3 cellular contexts compared by ENCODE assay signal in the genomic region with DNA sequence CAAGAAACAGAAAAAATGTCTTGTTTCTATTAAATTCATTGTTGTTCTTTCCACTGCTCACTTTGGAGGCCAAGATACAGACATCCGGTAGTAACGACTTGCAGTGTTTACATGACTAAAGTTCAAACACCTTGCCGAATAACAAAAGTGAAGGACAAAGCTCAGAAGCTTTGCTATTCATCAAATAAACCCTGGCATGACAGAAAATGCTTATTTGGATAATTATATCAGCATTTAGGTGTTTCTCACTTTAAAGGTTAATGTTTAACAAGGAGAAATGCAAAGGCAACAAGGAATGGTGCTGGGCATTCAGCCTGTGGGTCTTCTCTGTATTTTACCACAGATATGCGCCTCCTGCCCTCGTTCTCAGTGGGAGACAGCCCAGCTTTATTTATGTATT.
TF ChIP-seq lines count a peak whose summit lies in the region.

No MANE protein-coding gene starts in this region.

TF ChIP-seq in GM23338, 12 proteins besides CTCF, POLR2A, EP300 and RAD21 (continues in another document):
- TF ChIP-seq STAT1 (IDR thresholded peaks at IDR 0.05; ENCODE audit: unreplicated experiment) (no peak), EZH2 (IDR thresholded peaks at IDR 0.05; ENCODE audit: low read depth, unreplicated experiment) (no peak), CREB1 (CRISPR knock-in tag; IDR thresholded peaks at IDR 0.05; ENCODE audit: low read depth) (no peak), POLR2AphosphoS5 (IDR thresholded peaks at IDR 0.05; ENCODE audit: low read depth) (no peak), NANOG (IDR thresholded peaks at IDR 0.05; ENCODE audit: borderline replicate concordance) (no peak), ZNF114 (CRISPR knock-in tag; IDR thresholded peaks at IDR 0.05) (no peak)
- TF ChIP-seq, protein P1, sequence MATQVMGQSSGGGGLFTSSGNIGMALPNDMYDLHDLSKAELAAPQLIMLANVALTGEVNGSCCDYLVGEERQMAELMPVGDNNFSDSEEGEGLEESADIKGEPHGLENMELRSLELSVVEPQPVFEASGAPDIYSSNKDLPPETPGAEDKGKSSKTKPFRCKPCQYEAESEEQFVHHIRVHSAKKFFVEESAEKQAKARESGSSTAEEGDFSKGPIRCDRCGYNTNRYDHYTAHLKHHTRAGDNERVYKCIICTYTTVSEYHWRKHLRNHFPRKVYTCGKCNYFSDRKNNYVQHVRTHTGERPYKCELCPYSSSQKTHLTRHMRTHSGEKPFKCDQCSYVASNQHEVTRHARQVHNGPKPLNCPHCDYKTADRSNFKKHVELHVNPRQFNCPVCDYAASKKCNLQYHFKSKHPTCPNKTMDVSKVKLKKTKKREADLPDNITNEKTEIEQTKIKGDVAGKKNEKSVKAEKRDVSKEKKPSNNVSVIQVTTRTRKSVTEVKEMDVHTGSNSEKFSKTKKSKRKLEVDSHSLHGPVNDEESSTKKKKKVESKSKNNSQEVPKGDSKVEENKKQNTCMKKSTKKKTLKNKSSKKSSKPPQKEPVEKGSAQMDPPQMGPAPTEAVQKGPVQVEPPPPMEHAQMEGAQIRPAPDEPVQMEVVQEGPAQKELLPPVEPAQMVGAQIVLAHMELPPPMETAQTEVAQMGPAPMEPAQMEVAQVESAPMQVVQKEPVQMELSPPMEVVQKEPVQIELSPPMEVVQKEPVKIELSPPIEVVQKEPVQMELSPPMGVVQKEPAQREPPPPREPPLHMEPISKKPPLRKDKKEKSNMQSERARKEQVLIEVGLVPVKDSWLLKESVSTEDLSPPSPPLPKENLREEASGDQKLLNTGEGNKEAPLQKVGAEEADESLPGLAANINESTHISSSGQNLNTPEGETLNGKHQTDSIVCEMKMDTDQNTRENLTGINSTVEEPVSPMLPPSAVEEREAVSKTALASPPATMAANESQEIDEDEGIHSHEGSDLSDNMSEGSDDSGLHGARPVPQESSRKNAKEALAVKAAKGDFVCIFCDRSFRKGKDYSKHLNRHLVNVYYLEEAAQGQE (IDR thresholded peaks at IDR 0.05; ENCODE audit: unreplicated experiment) = no peak
- TF ChIP-seq, protein P2, sequence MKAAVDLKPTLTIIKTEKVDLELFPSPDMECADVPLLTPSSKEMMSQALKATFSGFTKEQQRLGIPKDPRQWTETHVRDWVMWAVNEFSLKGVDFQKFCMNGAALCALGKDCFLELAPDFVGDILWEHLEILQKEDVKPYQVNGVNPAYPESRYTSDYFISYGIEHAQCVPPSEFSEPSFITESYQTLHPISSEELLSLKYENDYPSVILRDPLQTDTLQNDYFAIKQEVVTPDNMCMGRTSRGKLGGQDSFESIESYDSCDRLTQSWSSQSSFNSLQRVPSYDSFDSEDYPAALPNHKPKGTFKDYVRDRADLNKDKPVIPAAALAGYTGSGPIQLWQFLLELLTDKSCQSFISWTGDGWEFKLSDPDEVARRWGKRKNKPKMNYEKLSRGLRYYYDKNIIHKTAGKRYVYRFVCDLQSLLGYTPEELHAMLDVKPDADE (IDR thresholded peaks at IDR 0.05) = no peak

TF ChIP-seq in H1, 55 proteins besides CTCF, POLR2A, EP300 and RAD21:
- TF ChIP-seq CREB1 (IDR thresholded peaks at IDR 0.05) (no peak), SIN3A (conservative IDR thresholded peaks at IDR 0.05 in 1 of 2, IDR thresholded peaks at IDR 0.05 in 1 of 2; ENCODE audit: low read depth in 1 of 2, low read length in 2 of 2) (no peak), SIRT6 (IDR thresholded peaks at IDR 0.05; ENCODE audit: low read length) (no peak), POU5F1 (IDR thresholded peaks at IDR 0.05; ENCODE audit: low read depth, low read length) (no peak)
- TF ChIP-seq, protein P3, sequence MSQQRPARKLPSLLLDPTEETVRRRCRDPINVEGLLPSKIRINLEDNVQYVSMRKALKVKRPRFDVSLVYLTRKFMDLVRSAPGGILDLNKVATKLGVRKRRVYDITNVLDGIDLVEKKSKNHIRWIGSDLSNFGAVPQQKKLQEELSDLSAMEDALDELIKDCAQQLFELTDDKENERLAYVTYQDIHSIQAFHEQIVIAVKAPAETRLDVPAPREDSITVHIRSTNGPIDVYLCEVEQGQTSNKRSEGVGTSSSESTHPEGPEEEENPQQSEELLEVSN (IDR thresholded peaks at IDR 0.05) = no peak

TF ChIP-seq in SK-N-SH, 30 proteins besides CTCF, POLR2A, EP300 and RAD21:
- TF ChIP-seq CHD2 (IDR thresholded peaks at IDR 0.05; ENCODE audit: low read length, partially characterized antibody) (no peak), YY1 (IDR thresholded peaks at IDR 0.05; ENCODE audit: low read depth) (no peak), FOXM1 (IDR thresholded peaks at IDR 0.05; ENCODE audit: low read depth) (no peak), EZH2phosphoT487 (IDR thresholded peaks at IDR 0.05; ENCODE audit: borderline replicate concordance, low read depth) (no peak), JUND (IDR thresholded peaks at IDR 0.05) (no peak), RXRA (IDR thresholded peaks at IDR 0.05; ENCODE audit: borderline replicate concordance, low read depth) (no peak), TEAD4 (IDR thresholded peaks at IDR 0.05; ENCODE audit: borderline replicate concordance, insufficient read depth) (no peak), RFX5 (IDR thresholded peaks at IDR 0.05; ENCODE audit: low read length) (no peak), GATA2 (CRISPR knock-in tag; IDR thresholded peaks at IDR 0.05) (no peak), SMC3 (IDR thresholded peaks at IDR 0.05; ENCODE audit: low read depth, low read length) (no peak), MXI1 (IDR thresholded peaks at IDR 0.05; ENCODE audit: low read depth, low read length) (no peak)
- TF ChIP-seq, protein P4, sequence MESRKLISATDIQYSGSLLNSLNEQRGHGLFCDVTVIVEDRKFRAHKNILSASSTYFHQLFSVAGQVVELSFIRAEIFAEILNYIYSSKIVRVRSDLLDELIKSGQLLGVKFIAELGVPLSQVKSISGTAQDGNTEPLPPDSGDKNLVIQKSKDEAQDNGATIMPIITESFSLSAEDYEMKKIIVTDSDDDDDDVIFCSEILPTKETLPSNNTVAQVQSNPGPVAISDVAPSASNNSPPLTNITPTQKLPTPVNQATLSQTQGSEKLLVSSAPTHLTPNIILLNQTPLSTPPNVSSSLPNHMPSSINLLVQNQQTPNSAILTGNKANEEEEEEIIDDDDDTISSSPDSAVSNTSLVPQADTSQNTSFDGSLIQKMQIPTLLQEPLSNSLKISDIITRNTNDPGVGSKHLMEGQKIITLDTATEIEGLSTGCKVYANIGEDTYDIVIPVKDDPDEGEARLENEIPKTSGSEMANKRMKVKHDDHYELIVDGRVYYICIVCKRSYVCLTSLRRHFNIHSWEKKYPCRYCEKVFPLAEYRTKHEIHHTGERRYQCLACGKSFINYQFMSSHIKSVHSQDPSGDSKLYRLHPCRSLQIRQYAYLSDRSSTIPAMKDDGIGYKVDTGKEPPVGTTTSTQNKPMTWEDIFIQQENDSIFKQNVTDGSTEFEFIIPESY (IDR thresholded peaks at IDR 0.05; ENCODE audit: borderline replicate concordance, low read depth) = no peak
- TF ChIP-seq, protein P5, sequence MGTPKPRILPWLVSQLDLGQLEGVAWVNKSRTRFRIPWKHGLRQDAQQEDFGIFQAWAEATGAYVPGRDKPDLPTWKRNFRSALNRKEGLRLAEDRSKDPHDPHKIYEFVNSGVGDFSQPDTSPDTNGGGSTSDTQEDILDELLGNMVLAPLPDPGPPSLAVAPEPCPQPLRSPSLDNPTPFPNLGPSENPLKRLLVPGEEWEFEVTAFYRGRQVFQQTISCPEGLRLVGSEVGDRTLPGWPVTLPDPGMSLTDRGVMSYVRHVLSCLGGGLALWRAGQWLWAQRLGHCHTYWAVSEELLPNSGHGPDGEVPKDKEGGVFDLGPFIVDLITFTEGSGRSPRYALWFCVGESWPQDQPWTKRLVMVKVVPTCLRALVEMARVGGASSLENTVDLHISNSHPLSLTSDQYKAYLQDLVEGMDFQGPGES (IDR thresholded peaks at IDR 0.05; ENCODE audit: low read depth, low read length) = no peak
